ENCODE assay signal across 8 cellular contexts in genomic region chr17:64504769-64505319, GRCh38. TPM values are rescaled to one million over a fixed set of nuclear protein-coding genes. Genes with fewer than 3 reads are reported as not detected.
DNase-seq lines count a peak whose midpoint lies in the region; ATAC-seq, FAIRE-seq and TF ChIP-seq lines count a peak whose summit lies in the region.

No MANE protein-coding gene starts in this region.

- peak overlapping the region; percentile 98 for H3K9ac ChIP-seq in NT2/D1 (ENCODE audit: insufficient read length, low read depth)
- H3K9ac ChIP-seq in neural progenitor cell, result peak overlapping the region; percentile 100

- H3K4me3 ChIP-seq in DOHH2 (ENCODE audit: low read length) (peak overlapping the region; percentile 100), NT2/D1 (ENCODE audit: insufficient read length, low read depth) (peak overlapping the region; percentile 94), neural progenitor cell (peak overlapping the region; percentile 93)

- H3F3A ChIP-seq in DOHH2 (ENCODE audit: control insufficient read depth, insufficient read depth) (peaks cover 56% of the 10 kb centered on the region), neural progenitor cell (ENCODE audit: low read depth) (peaks cover 67% of the 10 kb centered on the region)

- H3K4me1 Mint-ChIP-seq in effector memory CD8-positive, alpha-beta T cell (ENCODE audit: low read depth in 2 of 2), result peaks cover 47 to 64% of the 10 kb centered on the region in 2 donors
- peaks cover 38% of the 10 kb centered on the region for H3K4me1 Mint-ChIP-seq in neural progenitor cell

- no peak overlapping the region for H2AFZ ChIP-seq in neural progenitor cell (replicated peaks)

- H3K4me1 ChIP-seq in DOHH2 (ENCODE audit: control insufficient read depth, low read length) (peaks cover 64% of the 10 kb centered on the region), NT2/D1 (ENCODE audit: insufficient read depth, insufficient read length) (no peaks in the 10 kb centered on the region), neural progenitor cell (peaks cover 20% of the 10 kb centered on the region)

- no peaks in the 10 kb centered on the region for H3K27me3 Mint-ChIP-seq in effector memory CD8-positive, alpha-beta T cell
- H3K27me3 Mint-ChIP-seq in neural progenitor cell (ENCODE audit: insufficient read depth, low read depth), result peaks cover 12% of the 10 kb centered on the region

- H3K36me3 ChIP-seq in DOHH2 (ENCODE audit: control insufficient read depth, low read length), result peaks cover 89% of the 10 kb centered on the region
- peaks cover 79% of the 10 kb centered on the region for H3K36me3 ChIP-seq in NT2/D1 (ENCODE audit: insufficient read depth, insufficient read length, low read length)
- peaks cover 52% of the 10 kb centered on the region for H3K36me3 ChIP-seq in neural progenitor cell

- H3K9me3 ChIP-seq in DOHH2 (ENCODE audit: control insufficient read depth, insufficient read depth, low read length) (no peaks in the 10 kb centered on the region), NT2/D1 (ENCODE audit: insufficient read depth, low read length) (no peaks in the 10 kb centered on the region), neural progenitor cell (ENCODE audit: low read depth) (no peaks in the 10 kb centered on the region)

- H3K36me3 Mint-ChIP-seq in effector memory CD8-positive, alpha-beta T cell (ENCODE audit: insufficient read depth), result peaks cover 82% of the 10 kb centered on the region
- peaks cover 46% of the 10 kb centered on the region for H3K36me3 Mint-ChIP-seq in neural progenitor cell

- DNase-seq in NT2/D1 (ENCODE audit: low read depth, low spot score) (no peak), neural progenitor cell (ENCODE audit: low spot score) (no peak), GM12891 (ENCODE audit: insufficient read length, low spot score) (no peak), MV-4-11 (lab: John Stamatoyannopoulos, UW) (no peak)
- no peak for DNase-seq in effector memory CD8-positive, alpha-beta T cell

- peaks cover 95% of the 10 kb centered on the region for H3K79me2 ChIP-seq in DOHH2 (ENCODE audit: control insufficient read depth, low read length)
- H3K79me2 ChIP-seq in neural progenitor cell (ENCODE audit: low read depth), result peaks cover 94% of the 10 kb centered on the region

- H3K9me2 ChIP-seq in DOHH2 (replicated peaks; ENCODE audit: control insufficient read depth, low read length), result no peaks in the 10 kb centered on the region

- H3K4me2 ChIP-seq in DOHH2 (ENCODE audit: low read length) (peak overlapping the region; percentile 93), neural progenitor cell (peak overlapping the region; percentile 96)

- FAIRE-seq in GM12891 (lab: Jason Lieb, UNC), result no peak

- peak overlapping the region; percentile 99 for H3K27ac Mint-ChIP-seq in effector memory CD8-positive, alpha-beta T cell
- H3K27ac Mint-ChIP-seq in neural progenitor cell, result peak overlapping the region; percentile 95

- ATAC-seq in effector memory CD8-positive, alpha-beta T cell (replicated peaks), result no peak
- ATAC-seq in GM19351 (IDR thresholded peaks at IDR 0.05; ENCODE audit: unreplicated experiment) (no peak), esophagus mucosa (no peak)

- H3K27ac ChIP-seq in DOHH2 (ENCODE audit: low read depth, low read length) (peak overlapping the region; percentile 89), neural progenitor cell (peak overlapping the region; percentile 39)

- H3K9me3 Mint-ChIP-seq in effector memory CD8-positive, alpha-beta T cell, result no peaks in the 10 kb centered on the region
- H3K9me3 Mint-ChIP-seq in neural progenitor cell, result no peaks in the 10 kb centered on the region

- no peak for TF ChIP-seq CTCF in DOHH2 (IDR thresholded peaks at IDR 0.05; ENCODE audit: low read depth, low read length, poor library complexity, severe bottlenecking)
- TF ChIP-seq CTCF in neural progenitor cell (IDR thresholded peaks at IDR 0.05), result no peak

- H3K27me3 ChIP-seq in DOHH2 (ENCODE audit: control insufficient read depth, low read length) (no peaks in the 10 kb centered on the region), NT2/D1 (ENCODE audit: insufficient read depth, insufficient read length) (no peaks in the 10 kb centered on the region), neural progenitor cell (no peaks in the 10 kb centered on the region)

- no peak for TF ChIP-seq POLR2A in GM12891 (IDR thresholded peaks at IDR 0.05; ENCODE audit: low read depth, low read length)

- H3K4me3 Mint-ChIP-seq in effector memory CD8-positive, alpha-beta T cell, result peak overlapping the region; percentile 98 to 99
- peak overlapping the region; percentile 100 for H3K4me3 Mint-ChIP-seq in neural progenitor cell

- H4K20me1 ChIP-seq in DOHH2 (ENCODE audit: control insufficient read depth, insufficient read depth, low read depth, low read length), result peaks cover 58% of the 10 kb centered on the region
- H4K20me1 ChIP-seq in neural progenitor cell (ENCODE audit: low read depth), result peaks cover 76% of the 10 kb centered on the region

TF ChIP-seq in GM12891, 5 proteins besides CTCF, POLR2A, EP300 and RAD21:
- TF ChIP-seq POLR2AphosphoS5 (IDR thresholded peaks at IDR 0.05; ENCODE audit: low read depth, low read length), result no peak
- TF ChIP-seq POU2F2 (IDR thresholded peaks at IDR 0.05; ENCODE audit: low read depth, low read length), result no peak
- no peak for TF ChIP-seq TAF1 (IDR thresholded peaks at IDR 0.05; ENCODE audit: low read depth, low read length)
- TF ChIP-seq SPI1 (IDR thresholded peaks at IDR 0.05; ENCODE audit: low read depth, low read length), result no peak
- TF ChIP-seq PAX5 (IDR thresholded peaks at IDR 0.05; ENCODE audit: insufficient read depth, low read length, severe bottlenecking), result no peak

RNA-seq across cellular contexts. Expression of gene DDX5, which starts 1.2 kb away (rescaled TPM):
- total RNA-seq in neural progenitor cell (ENCODE audit: low replicate concordance), result 967 and 1,090 TPM in 2 replicates
- 455 TPM for polyA plus RNA-seq in GM12891 (2012; ENCODE audit: low read depth, missing spikeins)
- 351 TPM for total RNA-seq in esophagus mucosa

RNA-seq across cellular contexts. Expression of gene CEP95, which starts 1.9 kb away (rescaled TPM):
- total RNA-seq in neural progenitor cell (ENCODE audit: low replicate concordance) (75.4 and 76.9 TPM in 2 replicates), esophagus mucosa (16.2 TPM)
- 24.2 TPM for polyA plus RNA-seq in GM12891 (2012; ENCODE audit: low read depth, missing spikeins)

RNA-seq across cellular contexts. Expression of gene POLG2, which starts 8.0 kb away (rescaled TPM):
- total RNA-seq in neural progenitor cell (ENCODE audit: low replicate concordance), result 29.5 and 33.9 TPM in 2 replicates
- 10.8 TPM for polyA plus RNA-seq in GM12891 (2012; ENCODE audit: low read depth, missing spikeins)
- total RNA-seq in esophagus mucosa, result 4.7 TPM

RNA-seq across cellular contexts. Expression of gene MILR1, which starts 55.9 kb away (rescaled TPM):
- total RNA-seq in neural progenitor cell (ENCODE audit: low replicate concordance) (not detected in 2 replicates), esophagus mucosa (3.5 TPM)
- polyA plus RNA-seq in GM12891 (2012; ENCODE audit: low read depth, missing spikeins), result 2.0 TPM
